30 cellular contexts compared by ENCODE assay signal in the genomic region with DNA sequence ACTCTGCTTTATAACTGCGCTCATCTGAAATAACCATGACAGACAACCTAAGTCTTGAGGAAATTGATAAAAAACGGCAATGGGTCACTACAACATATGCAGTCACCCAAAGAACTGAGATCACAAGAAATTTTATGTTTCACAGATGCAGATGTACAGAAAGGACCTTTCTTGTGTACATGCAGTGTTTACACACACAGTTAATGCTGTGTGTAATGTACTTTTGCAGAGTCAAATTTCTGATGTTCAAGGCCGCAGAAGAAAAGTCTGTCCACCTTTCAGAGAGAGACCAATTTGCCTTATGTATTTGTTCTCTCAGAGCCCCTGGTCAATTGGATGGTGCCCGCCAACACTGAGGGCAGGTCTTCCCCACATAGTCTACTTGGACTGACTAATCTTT. TPM values are rescaled to one million over a fixed set of nuclear protein-coding genes. Genes with fewer than 3 reads are reported as not detected.
"Had no signal": no experiment of that assay in that cellular context is flagged by ENCODE, and none has a peak within 500 bp of the region (broad histone marks: within the 10 kb centered on the region; RNA-seq: fewer than 3 reads in every experiment).

No MANE protein-coding gene starts in this region.

- DNase-seq: activated CD4-positive, alpha-beta memory T cell treated with anti-CD3 and anti-CD28 coated beads, Interleukin-2, amount 10 ng/mL, durations not matched to agents 7 days and 5 days; activated CD4-positive, alpha-beta T cell treated with anti-CD3 and anti-CD28 coated beads for 1 hour; activated CD4-positive, alpha-beta T cell treated with anti-CD3 and anti-CD28 coated beads for 4 hours; activated CD4-positive, alpha-beta T cell treated with anti-CD3 and anti-CD28 coated beads, Interleukin-2, amount 10 ng/mL, durations not matched to agents 7 days and 5 days; activated CD4-positive, alpha-beta T cell treated with anti-CD3 and anti-CD28 coated beads, Interleukin-2, amount 50 U/mL, for 4 hours; activated CD8-positive, alpha-beta memory T cell treated with anti-CD3 and anti-CD28 coated beads, Interleukin-2, amount 50 U/mL, for 48 hours; activated effector memory CD4-positive, alpha-beta T cell treated with anti-CD3 and anti-CD28 coated beads, Interleukin-2, amount 50 U/mL, for 16 hours; activated naive CD4-positive, alpha-beta T cell treated with anti-CD3 and anti-CD28 coated beads for 36 hours; activated T-cell treated with anti-CD3 and anti-CD28 coated beads, Interleukin-2, amount 50 U/mL, for 48 hours; amniotic stem cell; anterior cingulate cortex; brain microvascular endothelial cell; dorsolateral prefrontal cortex; effector memory CD4-positive, alpha-beta T cell; endodermal cell; foreskin fibroblast; head of caudate nucleus; T-helper 1 cell; T-helper 17 cell; T1000 had no signal

- H3K27me3 Mint-ChIP-seq: activated CD4-positive, alpha-beta memory T cell treated with anti-CD3 and anti-CD28 coated beads, Interleukin-2, amount 10 ng/mL, durations not matched to agents 7 days and 5 days; activated CD4-positive, alpha-beta T cell treated with anti-CD3 and anti-CD28 coated beads, Interleukin-2, amount 10 ng/mL, durations not matched to agents 7 days and 5 days; activated naive CD8-positive, alpha-beta T cell; central memory CD8-positive, alpha-beta T cell; dendritic cell treated with granulocyte-macrophage colony-stimulating factor and Interleukin-4, amounts not matched to agents 40 ng/mL and 50 ng/mL, for 4 days; T-helper 17 cell had no signal

- H3K27me3 ChIP-seq: brain microvascular endothelial cell, dorsolateral prefrontal cortex had no signal

- H3K4me3 ChIP-seq: coronary artery, dorsolateral prefrontal cortex had no signal

- H3K4me3 Mint-ChIP-seq: activated CD4-positive, alpha-beta memory T cell treated with anti-CD3 and anti-CD28 coated beads, Interleukin-2, amount 10 ng/mL, durations not matched to agents 7 days and 5 days; activated CD4-positive, alpha-beta T cell treated with anti-CD3 and anti-CD28 coated beads, Interleukin-2, amount 10 ng/mL, durations not matched to agents 7 days and 5 days; activated naive CD4-positive, alpha-beta T cell treated with anti-CD3 and anti-CD28 coated beads for 36 hours; activated naive CD8-positive, alpha-beta T cell; activated T-helper 1 cell treated with anti-CD3 and anti-CD28 coated beads, Interleukin-12 subunit alpha, Interleukin-12 subunit beta, Interleukin-2, Interleukin-4 antibody, amounts not matched to agents 30 ng/mL and 10 ng/mL and 1 ng/mL, durations not matched to agents 14 hours and 24 hours and 36 hours; central memory CD8-positive, alpha-beta T cell; dendritic cell treated with granulocyte-macrophage colony-stimulating factor and Interleukin-4, amounts not matched to agents 40 ng/mL and 50 ng/mL, for 4 days; endodermal cell; T-helper 17 cell; T-helper 2 cell treated with Interferon-gamma antibody and Interleukin-4, amounts not matched to agents 5 μg/mL and 100 μg/mL, for 36 hours had no signal

- H3K27ac ChIP-seq: brain microvascular endothelial cell, coronary artery, dorsolateral prefrontal cortex had no signal

- H3K27ac Mint-ChIP-seq: activated CD4-positive, alpha-beta memory T cell treated with anti-CD3 and anti-CD28 coated beads, Interleukin-2, amount 10 ng/mL, durations not matched to agents 7 days and 5 days; activated CD4-positive, alpha-beta T cell treated with anti-CD3 and anti-CD28 coated beads, Interleukin-2, amount 10 ng/mL, durations not matched to agents 7 days and 5 days; activated naive CD4-positive, alpha-beta T cell treated with anti-CD3 and anti-CD28 coated beads for 36 hours; activated naive CD8-positive, alpha-beta T cell; activated T-helper 1 cell treated with anti-CD3 and anti-CD28 coated beads, Interleukin-12 subunit alpha, Interleukin-12 subunit beta, Interleukin-2, Interleukin-4 antibody, amounts not matched to agents 30 ng/mL and 10 ng/mL and 1 ng/mL, durations not matched to agents 14 hours and 24 hours and 36 hours; activated T-helper 2 cell treated with anti-CD3 and anti-CD28 coated beads, Interferon-gamma antibody, Interleukin-2, Interleukin-4, amounts not matched to agents 10 μg/mL and 5 μg/mL and 100 μg/mL, durations not matched to agents 14 hours and 24 hours and 36 hours; dendritic cell treated with granulocyte-macrophage colony-stimulating factor and Interleukin-4, amounts not matched to agents 40 ng/mL and 50 ng/mL, for 4 days; endodermal cell; T-helper 17 cell; T-helper 2 cell treated with Interferon-gamma antibody and Interleukin-4, amounts not matched to agents 5 μg/mL and 100 μg/mL, for 36 hours had no signal

- H3K9me3 Mint-ChIP-seq: activated CD4-positive, alpha-beta memory T cell treated with anti-CD3 and anti-CD28 coated beads, Interleukin-2, amount 10 ng/mL, durations not matched to agents 7 days and 5 days; activated CD4-positive, alpha-beta T cell treated with anti-CD3 and anti-CD28 coated beads, Interleukin-2, amount 10 ng/mL, durations not matched to agents 7 days and 5 days; activated naive CD4-positive, alpha-beta T cell treated with anti-CD3 and anti-CD28 coated beads for 36 hours; activated T-helper 1 cell treated with anti-CD3 and anti-CD28 coated beads, Interleukin-12 subunit alpha, Interleukin-12 subunit beta, Interleukin-2, Interleukin-4 antibody, amounts not matched to agents 30 ng/mL and 10 ng/mL and 1 ng/mL, durations not matched to agents 14 hours and 24 hours and 36 hours; activated T-helper 2 cell treated with anti-CD3 and anti-CD28 coated beads, Interferon-gamma antibody, Interleukin-2, Interleukin-4, amounts not matched to agents 10 μg/mL and 5 μg/mL and 100 μg/mL, durations not matched to agents 14 hours and 24 hours and 36 hours; central memory CD8-positive, alpha-beta T cell; dendritic cell treated with granulocyte-macrophage colony-stimulating factor and Interleukin-4, amounts not matched to agents 40 ng/mL and 50 ng/mL, for 4 days; endodermal cell; T-helper 2 cell treated with Interferon-gamma antibody and Interleukin-4, amounts not matched to agents 5 μg/mL and 100 μg/mL, for 36 hours had no signal

- H3K4me1 Mint-ChIP-seq: activated CD4-positive, alpha-beta memory T cell treated with anti-CD3 and anti-CD28 coated beads, Interleukin-2, amount 10 ng/mL, durations not matched to agents 7 days and 5 days; central memory CD8-positive, alpha-beta T cell; endodermal cell; T-helper 17 cell had no signal

- ATAC-seq: esophagus mucosa, T-helper 17 cell had no signal

RNA-seq across cellular contexts. Expression of a gene that starts 38.4 kb away (rescaled TPM):
- total RNA-seq: activated CD4-positive, alpha-beta T cell treated with anti-CD3 and anti-CD28 coated beads, Interleukin-2, amount 10 ng/mL, durations not matched to agents 7 days and 5 days; activated naive CD4-positive, alpha-beta T cell treated with anti-CD3 and anti-CD28 coated beads for 36 hours; activated T-helper 1 cell treated with anti-CD3 and anti-CD28 coated beads, Interleukin-12 subunit alpha, Interleukin-12 subunit beta, Interleukin-2, Interleukin-4 antibody, amounts not matched to agents 30 ng/mL and 10 ng/mL and 1 ng/mL, durations not matched to agents 14 hours and 24 hours and 36 hours; activated T-helper 2 cell treated with anti-CD3 and anti-CD28 coated beads, Interferon-gamma antibody, Interleukin-2, Interleukin-4, amounts not matched to agents 10 μg/mL and 5 μg/mL and 100 μg/mL, durations not matched to agents 14 hours and 24 hours and 36 hours; astrocyte; cardiac septum had no signal
